In the genomic region with DNA sequence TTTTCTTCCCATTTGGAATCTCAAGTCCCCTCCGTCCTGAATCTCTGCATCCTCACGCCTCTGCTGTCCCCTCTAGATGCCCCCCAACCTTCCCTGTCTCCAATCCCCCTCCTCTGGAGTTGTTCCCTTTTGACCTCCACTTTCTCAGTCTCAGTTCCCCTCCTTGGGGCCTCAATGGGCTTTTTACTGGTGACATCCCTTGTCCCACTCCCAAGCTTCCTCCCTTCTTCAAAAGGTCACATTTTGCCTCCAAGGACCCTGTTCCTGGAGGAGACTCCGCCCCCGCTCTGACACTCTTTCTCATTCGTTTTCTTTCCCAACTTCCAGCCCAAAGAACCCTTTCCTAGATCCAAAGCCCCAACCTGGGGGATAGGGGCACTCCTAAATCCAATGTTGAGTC, we compare ENCODE assay signal across 1 cellular context.
TF ChIP-seq lines count a peak whose summit lies in the region.

No MANE protein-coding gene starts in this region.

TF ChIP-seq in IMR-90, 13 proteins besides CTCF, POLR2A, EP300 and RAD21:
- TF ChIP-seq, protein P1, sequence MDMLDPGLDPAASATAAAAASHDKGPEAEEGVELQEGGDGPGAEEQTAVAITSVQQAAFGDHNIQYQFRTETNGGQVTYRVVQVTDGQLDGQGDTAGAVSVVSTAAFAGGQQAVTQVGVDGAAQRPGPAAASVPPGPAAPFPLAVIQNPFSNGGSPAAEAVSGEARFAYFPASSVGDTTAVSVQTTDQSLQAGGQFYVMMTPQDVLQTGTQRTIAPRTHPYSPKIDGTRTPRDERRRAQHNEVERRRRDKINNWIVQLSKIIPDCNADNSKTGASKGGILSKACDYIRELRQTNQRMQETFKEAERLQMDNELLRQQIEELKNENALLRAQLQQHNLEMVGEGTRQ (IDR thresholded peaks at IDR 0.05; ENCODE audit: low read depth, low read length), result no peak
- no peak for TF ChIP-seq MXI1 (IDR thresholded peaks at IDR 0.05; ENCODE audit: borderline replicate concordance, low read depth, low read length)
- TF ChIP-seq CEBPB (IDR thresholded peaks at IDR 0.05; ENCODE audit: low read depth, low read length), result no peak
- no peak for TF ChIP-seq BHLHE40 (IDR thresholded peaks at IDR 0.05; ENCODE audit: low read depth, low read length)
- no peak for TF ChIP-seq MAFK (IDR thresholded peaks at IDR 0.05; ENCODE audit: low read depth, low read length)
- no peak for TF ChIP-seq RFX5 (IDR thresholded peaks at IDR 0.05; ENCODE audit: low read depth, low read length)
- no peak for TF ChIP-seq CHD1 (IDR thresholded peaks at IDR 0.05; ENCODE audit: low read depth, low read length)
- no peak for TF ChIP-seq MAZ (IDR thresholded peaks at IDR 0.05; ENCODE audit: borderline replicate concordance, low read depth, low read length)
- no peak for TF ChIP-seq RCOR1 (IDR thresholded peaks at IDR 0.05; ENCODE audit: insufficient replicate concordance, low read length)
- no peak for TF ChIP-seq SMC3 (IDR thresholded peaks at IDR 0.05; ENCODE audit: low read depth, low read length)
- TF ChIP-seq, protein P2, sequence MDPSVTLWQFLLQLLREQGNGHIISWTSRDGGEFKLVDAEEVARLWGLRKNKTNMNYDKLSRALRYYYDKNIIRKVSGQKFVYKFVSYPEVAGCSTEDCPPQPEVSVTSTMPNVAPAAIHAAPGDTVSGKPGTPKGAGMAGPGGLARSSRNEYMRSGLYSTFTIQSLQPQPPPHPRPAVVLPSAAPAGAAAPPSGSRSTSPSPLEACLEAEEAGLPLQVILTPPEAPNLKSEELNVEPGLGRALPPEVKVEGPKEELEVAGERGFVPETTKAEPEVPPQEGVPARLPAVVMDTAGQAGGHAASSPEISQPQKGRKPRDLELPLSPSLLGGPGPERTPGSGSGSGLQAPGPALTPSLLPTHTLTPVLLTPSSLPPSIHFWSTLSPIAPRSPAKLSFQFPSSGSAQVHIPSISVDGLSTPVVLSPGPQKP (IDR thresholded peaks at IDR 0.05; ENCODE audit: borderline replicate concordance, low read depth, low read length), result no peak
- no peak for TF ChIP-seq FOS (IDR thresholded peaks at IDR 0.05; ENCODE audit: low read depth, low read length)
- no peak for TF ChIP-seq NFE2L2 (IDR thresholded peaks at IDR 0.05; ENCODE audit: low read depth, low read length)
